In genomic region chr3:60046212-60046611, GRCh38 we compare ENCODE assay signal across 15 cellular contexts.
DNase-seq lines count a peak whose midpoint lies in the region; ATAC-seq and TF ChIP-seq lines count a peak whose summit lies in the region.
"Had no signal": no experiment of that assay in that cellular context is flagged by ENCODE, and none has a peak within 500 bp of the region (broad histone marks: within the 10 kb centered on the region; RNA-seq: fewer than 3 reads in every experiment).

No MANE protein-coding gene starts in this region.

- peak; percentile 66 to 91 (median 84) for ATAC-seq in right lobe of liver
- ATAC-seq: foreskin keratinocyte; lower lobe of right lung; natural killer cell treated with Interleukin-12 subunit alpha and Interleukin-12 subunit beta and Interleukin-15 and Interleukin-18, amount 100 ng/mL, for 72 hours had no signal

- H3K4me1 ChIP-seq in right lobe of liver, result peaks cover 0 to 5% (median 0%) of the 10 kb centered on the region in 4 donors
- H3K4me1 ChIP-seq: foreskin keratinocyte, lower lobe of right lung, Peyer's patch, suprapubic skin had no signal

- H3K4me3 ChIP-seq in right lobe of liver, result no peak overlapping the region
- H3K4me3 ChIP-seq: lower lobe of right lung, Peyer's patch, suprapubic skin had no signal

- no peaks in the 10 kb centered on the region for H3K27me3 ChIP-seq in right lobe of liver
- H3K27me3 ChIP-seq: foreskin keratinocyte, Peyer's patch, suprapubic skin had no signal

- no peak for TF ChIP-seq POLR2A in right lobe of liver (IDR thresholded peaks at IDR 0.05)

- H3K27ac ChIP-seq in KOPT-K1 (ENCODE audit: low read depth, low read length, poor library complexity, severe bottlenecking) (peak overlapping the region; percentile 98), right lobe of liver (no peak overlapping the region)
- H3K27ac ChIP-seq: foreskin keratinocyte, lower lobe of right lung, Peyer's patch, suprapubic skin had no signal

- DNase-seq in NCI-H2029 (lab: John Stamatoyannopoulos, UW), result peak; percentile 13
- no peak for DNase-seq in NCI-H2029 treated with DMSO at 0.1 percent for 48 hours (lab: John Stamatoyannopoulos, UW)
- peak; percentile 85 for DNase-seq in NCI-H748 treated with DMSO at 0.1 percent for 48 hours (lab: John Stamatoyannopoulos, UW)
- peak; percentile 42 to 63 (median 50) for DNase-seq in right lobe of liver
- no peak for DNase-seq in GM19238 (ENCODE audit: insufficient read length, low spot score)
- DNase-seq in activated CD8-positive, alpha-beta memory T cell treated with anti-CD3 and anti-CD28 coated beads, Interleukin-2, amount 50 U/mL, for 4 hours, result no peak
- no peak for DNase-seq in NOMO-1 (lab: John Stamatoyannopoulos, UW; ENCODE audit: unreplicated experiment in 2 of 2)
- DNase-seq: CD8-positive, alpha-beta memory T cell; central memory CD4-positive, alpha-beta T cell; foreskin keratinocyte; lower lobe of right lung; Peyer's patch had no signal

- no peak for TF ChIP-seq CTCF in right lobe of liver (IDR thresholded peaks at IDR 0.05)

- intact Hi-C loops in right lobe of liver (cut with DNase I), result no loop called here

- 31% methylated on average over 6 of the region's 6 CpGs for WGBS in right lobe of liver (ENCODE audit: insufficient coverage, low coverage, low lambda C conversion rate, missing lambda C conversion rate)

- H3K9me3 ChIP-seq in KOPT-K1 (ENCODE audit: insufficient read depth, low read length, poor library complexity, severe bottlenecking) (peaks cover 23% of the 10 kb centered on the region), right lobe of liver (no peaks in the 10 kb centered on the region)
- H3K9me3 ChIP-seq: lower lobe of right lung, Peyer's patch, suprapubic skin had no signal

- H3K36me3 ChIP-seq in KOPT-K1 (ENCODE audit: insufficient read depth, low read length) (peaks cover 43% of the 10 kb centered on the region), right lobe of liver (no peaks in the 10 kb centered on the region)
- H3K36me3 ChIP-seq: lower lobe of right lung, Peyer's patch, suprapubic skin had no signal

Comparison
In these comparisons a context has a peak if more than half of its experiments do, and no peak if none do; other contexts are left out.
1. DNase-seq: peak in NCI-H2029 (single experiment), NCI-H748 treated with DMSO at 0.1 percent for 48 hours (single experiment) and right lobe of liver (3 of 3); none in NCI-H2029 treated with DMSO at 0.1 percent for 48 hours (single experiment), GM19238 (single experiment), activated CD8-positive, alpha-beta memory T cell treated with anti-CD3 and anti-CD28 coated beads, Interleukin-2, amount 50 U/mL, for 4 hours (single experiment) and NOMO-1 (0 of 2).